8 cellular contexts compared by ENCODE assay signal in the genomic region with DNA sequence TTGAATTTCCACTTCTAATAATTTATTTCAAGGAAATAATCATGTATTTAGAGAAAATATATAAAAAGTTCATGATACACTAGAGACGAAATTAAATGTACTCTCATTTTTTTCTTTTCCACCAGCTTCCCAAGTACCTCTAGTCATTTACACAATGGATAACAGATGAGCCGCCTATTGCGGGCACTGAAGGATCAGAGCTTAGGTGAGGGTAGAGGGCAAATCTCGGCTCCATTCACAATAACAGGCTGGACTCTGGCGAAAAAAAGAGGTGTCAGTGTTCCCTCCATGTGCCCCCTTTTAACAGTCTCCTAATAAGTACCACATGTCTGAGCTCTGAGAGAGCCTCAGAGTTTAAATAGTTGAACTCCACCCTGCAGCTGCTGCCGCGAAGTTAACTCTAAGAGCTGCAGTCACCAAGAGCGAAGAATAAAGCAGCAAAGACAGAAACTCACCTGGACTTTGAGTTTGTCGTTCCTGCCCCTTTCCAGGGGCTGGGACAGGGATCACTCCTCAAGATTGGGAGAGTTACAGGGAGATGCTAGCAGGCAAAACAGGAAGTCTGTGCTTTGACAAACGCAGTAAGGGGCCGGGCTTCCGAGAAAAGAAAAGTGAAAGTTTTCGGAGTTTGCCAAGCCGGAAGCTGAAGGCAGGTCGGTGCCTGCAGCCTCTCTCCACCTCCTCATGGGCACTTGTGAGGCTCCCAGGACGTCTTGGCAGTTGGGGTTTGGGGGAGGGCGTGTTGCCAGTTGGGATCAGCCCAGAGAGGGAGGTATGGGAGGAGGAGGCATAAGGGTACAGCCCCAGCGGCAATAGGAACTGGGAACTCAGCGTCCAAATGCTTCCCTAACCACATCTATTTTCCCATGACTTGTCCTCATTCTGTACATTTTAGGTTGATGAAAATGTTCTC. TPM values are rescaled to one million over a fixed set of nuclear protein-coding genes. Genes with fewer than 3 reads are reported as not detected.
DNase-seq lines count a peak whose midpoint lies in the region; ATAC-seq, FAIRE-seq and TF ChIP-seq lines count a peak whose summit lies in the region.

SP110 (minus strand) TSS at position 566 of the 913 bp plus-strand sequence. CDS start 3,057 bp downstream, outside the sequence.

- ATAC-seq in HG02642 (IDR thresholded peaks at IDR 0.05; ENCODE audit: poor library complexity, unreplicated experiment): peak; percentile 82
- ATAC-seq in right lobe of liver: peak; percentile 96 to 98 (median 98)

- WGBS in right lobe of liver (ENCODE audit: insufficient coverage, low coverage, low lambda C conversion rate, missing lambda C conversion rate): under 1% methylated on average over 19 of the region's 19 CpGs

- no peak for TF ChIP-seq CTCF in right lobe of liver (IDR thresholded peaks at IDR 0.05)

- intact Hi-C loops in right lobe of liver (cut with DNase I): no loop called here

- DNase-seq in GM12892 (ENCODE audit: insufficient read length) (peak; percentile 40), NCI-H2107 treated with DMSO at 0.1 percent for 48 hours (lab: John Stamatoyannopoulos, UW; ENCODE audit: unreplicated experiment) (peak; percentile 6), dermis blood vessel endothelial cell (peak; percentile 74), right lobe of liver (peak; percentile 78 to 88 (median 86)), NCI-H526 treated with DMSO at 0.1 percent for 48 hours (lab: John Stamatoyannopoulos, UW) (no peak)
- DNase-seq in activated CD4-positive, alpha-beta T cell treated with anti-CD3 and anti-CD28 coated beads, Interleukin-2, amount 50 U/mL, for 1 hour: peak; percentile 61
- peak; percentile 61 to 86 for DNase-seq in stimulated activated CD4-positive, alpha-beta T cell treated with anti-CD3 and anti-CD28 coated beads, Interleukin-4, amount 100 ng/mL, for 4 hours

- H3K36me3 ChIP-seq in right lobe of liver: peaks cover 0 to 13% (median 0%) of the 10 kb centered on the region in 4 donors

- H3K4me3 ChIP-seq in right lobe of liver: peak within 1 kb of the TSS; percentile 63 to 84 (median 72)

- TF ChIP-seq POLR2A in GM12892 (IDR thresholded peaks at IDR 0.05; ENCODE audit: low read depth, low read length) (peak; percentile 88), right lobe of liver (IDR thresholded peaks at IDR 0.05) (no peak)

- no peaks in the 10 kb centered on the region for H3K9me3 ChIP-seq in right lobe of liver

- H3K27ac ChIP-seq in right lobe of liver: peak within 1 kb of the TSS; percentile 65 to 89 (median 86)

- peaks cover 0 to 10% (median 4%) of the 10 kb centered on the region in 4 donors for H3K4me1 ChIP-seq in right lobe of liver

- H3K27me3 ChIP-seq in right lobe of liver: no peaks in the 10 kb centered on the region

- peak; percentile 97 for FAIRE-seq in GM12892 (lab: Jason Lieb, UNC)

RNA-seq across cellular contexts. Expression of gene SP110, which starts in this region (rescaled TPM):
- 72.4 TPM for polyA plus RNA-seq in GM12892 (2012; ENCODE audit: missing spikeins)
- 5.3 and 7.4 TPM in 2 replicates for total RNA-seq in dermis blood vessel endothelial cell
- 10 to 100 TPM in 4 of 6 experiments, 1 to 10 TPM in 2; 5.0 to 13.1 (median 11.2) TPM for total RNA-seq in right lobe of liver
